Comparison of ENCODE assay signal across 16 cellular contexts in the genomic region with DNA sequence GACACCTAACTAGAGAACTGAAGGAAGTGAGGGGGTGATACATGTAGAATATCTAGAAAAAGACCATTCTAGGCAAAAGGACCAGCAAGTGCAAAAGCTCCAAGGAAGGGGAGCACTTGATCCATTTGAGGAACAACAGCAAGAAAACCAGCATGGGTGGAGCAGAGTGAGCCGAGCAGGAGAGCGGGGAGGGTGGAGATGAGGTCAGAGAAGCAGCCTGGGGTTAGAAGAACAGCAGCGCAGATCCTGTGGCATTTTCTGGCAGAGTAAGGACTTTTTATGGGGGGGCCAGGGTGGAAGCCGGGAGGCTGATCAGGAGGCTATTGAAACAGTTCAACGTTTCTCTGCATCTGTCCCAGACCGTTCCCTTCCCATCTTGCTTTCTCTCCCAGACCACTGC. TPM values are rescaled to one million over a fixed set of nuclear protein-coding genes. Genes with fewer than 3 reads are reported as not detected.
DNase-seq lines count a peak whose midpoint lies in the region; ATAC-seq and TF ChIP-seq lines count a peak whose summit lies in the region.
"Had no signal": no experiment of that assay in that cellular context is flagged by ENCODE, and none has a peak within 500 bp of the region (broad histone marks: within the 10 kb centered on the region; RNA-seq: fewer than 3 reads in every experiment).

No MANE protein-coding gene starts in this region.

- dilution Hi-C loops in mammary epithelial cell (cut with HindIII; ENCODE audit: low sequenced_read_pairs): loop anchor here (5.0 kb wide), 1 partner anchor 57 kb away; no protein-coding TSS in a partner anchor

- H3K4me1 ChIP-seq in mammary epithelial cell (ENCODE audit: insufficient read depth, low read length): peaks cover 8% of the 10 kb centered on the region
- H3K4me1 ChIP-seq in breast epithelium: no peaks in the 10 kb centered on the region
- H3K4me1 ChIP-seq in mucosa of descending colon (ENCODE audit: low read depth): no peaks in the 10 kb centered on the region
- H3K4me1 ChIP-seq in upper lobe of right lung: peaks cover 29% of the 10 kb centered on the region
- H3K4me1 ChIP-seq: A549 had no signal

- H3K4me3 ChIP-seq in mammary epithelial cell (replicated peaks in 1 of 3; ENCODE audit: insufficient read depth in 1 of 3, low read depth in 2 of 3, low read length in 3 of 3) (no peak overlapping the region), breast epithelium (no peak overlapping the region), fibroblast of the aortic adventitia (ENCODE audit: low read depth, low read length) (no peak overlapping the region), mucosa of descending colon (no peak overlapping the region), upper lobe of right lung (no peak overlapping the region)
- H3K4me3 ChIP-seq: A549, suprapubic skin had no signal

- H3K9me3 ChIP-seq in mammary epithelial cell (replicated peaks; ENCODE audit: insufficient read depth, low read length): no peaks in the 10 kb centered on the region
- H3K9me3 ChIP-seq in breast epithelium: no peaks in the 10 kb centered on the region
- no peaks in the 10 kb centered on the region for H3K9me3 ChIP-seq in mucosa of descending colon
- H3K9me3 ChIP-seq in upper lobe of right lung: no peaks in the 10 kb centered on the region
- H3K9me3 ChIP-seq: A549, suprapubic skin had no signal

- H3K36me3 ChIP-seq in mammary epithelial cell (ENCODE audit: insufficient read depth, low read length): no peaks in the 10 kb centered on the region
- H3K36me3 ChIP-seq in breast epithelium: no peaks in the 10 kb centered on the region
- H3K36me3 ChIP-seq in mucosa of descending colon (ENCODE audit: low read depth): no peaks in the 10 kb centered on the region
- no peaks in the 10 kb centered on the region for H3K36me3 ChIP-seq in upper lobe of right lung
- H3K36me3 ChIP-seq: suprapubic skin had no signal

- no peak for TF ChIP-seq CTCF in mammary epithelial cell (conservative IDR thresholded peaks at IDR 0.05 in 1 of 2, IDR thresholded peaks at IDR 0.05 in 1 of 2; ENCODE audit: extremely low read depth in 1 of 2, insufficient read depth in 1 of 2, low read depth in 1 of 2, low read length in 2 of 2)
- no peak for TF ChIP-seq CTCF in breast epithelium (IDR thresholded peaks at IDR 0.05)
- TF ChIP-seq CTCF in fibroblast of the aortic adventitia (IDR thresholded peaks at IDR 0.05; ENCODE audit: insufficient read depth, low read length): no peak
- TF ChIP-seq CTCF in mucosa of descending colon (IDR thresholded peaks at IDR 0.05): no peak
- no peak for TF ChIP-seq CTCF in upper lobe of right lung (IDR thresholded peaks at IDR 0.05)

- no peak overlapping the region for H3K27ac ChIP-seq in mammary epithelial cell (ENCODE audit: insufficient read depth, low read depth, low read length)
- no peak overlapping the region for H3K27ac ChIP-seq in breast epithelium
- peak overlapping the region; percentile 34 for H3K27ac ChIP-seq in upper lobe of right lung
- H3K27ac ChIP-seq: A549, suprapubic skin had no signal

- H3K27me3 ChIP-seq in mammary epithelial cell (ENCODE audit: insufficient read depth, low read length): no peaks in the 10 kb centered on the region
- no peaks in the 10 kb centered on the region for H3K27me3 ChIP-seq in breast epithelium
- no peaks in the 10 kb centered on the region for H3K27me3 ChIP-seq in upper lobe of right lung
- H3K27me3 ChIP-seq: suprapubic skin had no signal

- no peaks in the 10 kb centered on the region for H4K20me1 ChIP-seq in mammary epithelial cell (ENCODE audit: insufficient read depth, low read length)

- CTCF ChIA-PET in mammary epithelial cell (lab: Charles Lee; ENCODE audit: low non-redundant PET): no interaction called here

- H3K4me2 ChIP-seq in mammary epithelial cell (ENCODE audit: insufficient read depth, low read depth, low read length): no peak overlapping the region
- H3K4me2 ChIP-seq: A549 had no signal

- in situ Hi-C loops in mammary epithelial cell (cut with MboI; ENCODE audit: low sequenced_read_pairs in 2 of 2): no loop called here

- H3K9ac ChIP-seq in mammary epithelial cell (ENCODE audit: insufficient read depth, low read length): no peak overlapping the region

- intact Hi-C loops in mammary epithelial cell (cut with micrococcal nuclease) (no loop called here), breast epithelium (cut with DNase I; ENCODE audit: low total_unique reads) (no loop called here), mucosa of descending colon (cut with DNase I, micrococcal nuclease) (no loop called here), upper lobe of right lung (cut with DNase I) (no loop called here)

- WGBS in mammary epithelial cell (ENCODE audit: low coverage, missing lambda C conversion rate): 23% methylated on average over 6 of the region's 6 CpGs

- no peak for TF ChIP-seq POLR2A in breast epithelium (IDR thresholded peaks at IDR 0.05)

- BruUV-seq in mammary epithelial cell (replicated peaks; lab: Mats Ljungman, UMichigan): no TSS peak

- ATAC-seq in mucosa of descending colon (peak; percentile 27), upper lobe of right lung (peak; percentile 74), HG03442 (IDR thresholded peaks at IDR 0.05; ENCODE audit: unreplicated experiment) (no peak)
- ATAC-seq: A549, SK-N-SH treated with all-trans-retinoic acid at 6 μM for 48 hours had no signal

- H2AFZ ChIP-seq in mammary epithelial cell (ENCODE audit: low read depth, low read length): peak overlapping the region; percentile 63

- DNase-seq in mammary epithelial cell: no peak
- no peak for DNase-seq in breast epithelium (ENCODE audit: low spot score in 2 of 2)
- DNase-seq in fibroblast of the aortic adventitia (ENCODE audit: low read depth): peak; percentile 12
- DNase-seq in mucosa of descending colon: peak in 1 of 3 donors; percentile 19
- no peak for DNase-seq in upper lobe of right lung
- no peak for DNase-seq in NCI-H2029 (lab: John Stamatoyannopoulos, UW)
- DNase-seq in H4 (ENCODE audit: low spot score): no peak
- DNase-seq: activated CD4-positive, alpha-beta T cell treated with anti-CD3 and anti-CD28 coated beads for 48 hours; Calu3; H7; NCI-H2107; nephron progenitor cell had no signal

- no peaks in the 10 kb centered on the region for H3K79me2 ChIP-seq in mammary epithelial cell (ENCODE audit: insufficient read depth, low read length)

RNA-seq across cellular contexts. Expression of gene TMCC3, which starts 24.5 kb away (rescaled TPM):
- 10 to 100 TPM in 1 of 2 donors, 1 to 10 TPM in 1; 1.3 to 22.7 TPM for total RNA-seq in mammary epithelial cell
- 9.3 TPM for polyA plus RNA-seq in mammary epithelial cell
- 10.5 TPM for polyA minus RNA-seq in mammary epithelial cell
- 10 to 100 TPM in 1 of 3 donors, 1 to 10 TPM in 2; 8.3 to 17.0 (median 8.9) TPM for total RNA-seq in breast epithelium
- 0.65 and 0.72 TPM in 2 replicates for total RNA-seq in fibroblast of the aortic adventitia (ENCODE audit: low replicate concordance)
- total RNA-seq in mucosa of descending colon: 10 to 100 TPM; 40.8 to 97.2 (median 92.0) TPM
- 11.3 TPM for total RNA-seq in upper lobe of right lung
- total RNA-seq in H4 (2014; rRNA removed; shearing (Covaris generic)): 0.43 and 0.84 TPM in 2 replicates
